ENCODE assay signal across 8 cellular contexts in the genomic region with DNA sequence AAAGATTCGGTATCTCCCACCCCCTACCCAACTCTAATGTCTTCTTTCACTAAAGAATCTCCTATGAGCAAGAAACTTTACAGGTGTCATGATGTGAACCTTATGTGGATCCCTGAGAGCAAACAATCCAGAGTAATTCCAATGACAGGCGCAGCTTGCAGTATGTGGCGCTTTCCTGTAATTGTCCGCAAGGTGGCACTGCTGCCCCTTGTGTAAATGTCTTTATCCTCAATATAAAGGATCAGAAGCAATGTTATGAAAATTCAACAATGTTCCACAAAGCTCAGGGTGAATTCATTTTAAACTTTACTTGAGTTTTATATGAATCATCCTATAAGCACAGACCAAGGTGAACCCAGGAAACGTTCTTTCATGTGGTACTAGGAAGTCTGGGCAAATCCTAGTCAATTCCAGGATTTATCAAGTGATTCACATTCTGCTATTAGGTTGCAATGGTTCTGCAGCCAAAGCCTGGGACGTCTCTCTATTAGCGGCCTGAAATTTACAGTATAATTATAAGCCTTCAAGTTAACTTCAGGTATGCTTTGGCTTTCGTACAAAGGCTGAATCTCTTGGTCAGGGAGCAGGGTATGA.
DNase-seq lines count a peak whose midpoint lies in the region; ATAC-seq and TF ChIP-seq lines count a peak whose summit lies in the region.

No MANE protein-coding gene starts in this region.

- TF ChIP-seq CTCF in GM12874 (IDR thresholded peaks at IDR 0.05; ENCODE audit: insufficient read depth, low read depth, low read length) (peak; percentile 76), chondrocyte (IDR thresholded peaks at IDR 0.05) (peak; percentile 94)

- no peak overlapping the region for H3K4me3 Mint-ChIP-seq in activated CD4-positive, alpha-beta T cell treated with anti-CD3 and anti-CD28 coated beads for 36 hours
- H3K4me3 Mint-ChIP-seq in chondrocyte (ENCODE audit: unreplicated experiment) = no peak overlapping the region

- H3K36me3 Mint-ChIP-seq in activated CD4-positive, alpha-beta T cell treated with anti-CD3 and anti-CD28 coated beads for 36 hours (ENCODE audit: low read depth) = no peaks in the 10 kb centered on the region
- H3K36me3 Mint-ChIP-seq in chondrocyte (ENCODE audit: low read depth) = no peaks in the 10 kb centered on the region

- DNase-seq in NCI-H2196 (lab: John Stamatoyannopoulos, UW; ENCODE audit: unreplicated experiment) (peak; percentile 72), chondrocyte (ENCODE audit: low spot score) (no peak), left colon (peak; percentile 61 to 89), GOT3 (lab: John Stamatoyannopoulos, UW) (no peak)
- DNase-seq in activated CD4-positive, alpha-beta T cell treated with anti-CD3 and anti-CD28 coated beads for 36 hours = peak; percentile 85
- peak; percentile 75 for DNase-seq in stimulated activated CD4-positive, alpha-beta T cell treated with anti-CD3 and anti-CD28 coated beads, Interleukin-4, amount 100 ng/mL, for 24 hours

- H3K9me3 Mint-ChIP-seq in activated CD4-positive, alpha-beta T cell treated with anti-CD3 and anti-CD28 coated beads for 36 hours (ENCODE audit: low read depth) = no peaks in the 10 kb centered on the region
- H3K9me3 Mint-ChIP-seq in chondrocyte (ENCODE audit: low read depth) = no peaks in the 10 kb centered on the region

- POLR2A ChIA-PET in activated CD4-positive, alpha-beta T cell treated with anti-CD3 and anti-CD28 coated beads for 36 hours (lab: Charles Lee) = no interaction called here

- peak overlapping the region; percentile 31 for H3K27ac Mint-ChIP-seq in activated CD4-positive, alpha-beta T cell treated with anti-CD3 and anti-CD28 coated beads for 36 hours
- H3K27ac Mint-ChIP-seq in chondrocyte (ENCODE audit: unreplicated experiment) = no peak overlapping the region

- H3K27me3 Mint-ChIP-seq in activated CD4-positive, alpha-beta T cell treated with anti-CD3 and anti-CD28 coated beads for 36 hours = peaks cover 16% of the 10 kb centered on the region
- peaks cover 6% of the 10 kb centered on the region for H3K27me3 Mint-ChIP-seq in chondrocyte (ENCODE audit: low read depth)

- ATAC-seq in HG02981 (IDR thresholded peaks at IDR 0.05; ENCODE audit: unreplicated experiment) = peak; percentile 46
- ATAC-seq in activated CD4-positive, alpha-beta T cell treated with anti-CD3 and anti-CD28 coated beads for 36 hours = peak; percentile 45
- peak; percentile 79 for ATAC-seq in left colon

- CTCF ChIA-PET in activated CD4-positive, alpha-beta T cell treated with anti-CD3 and anti-CD28 coated beads for 36 hours (lab: Charles Lee) = interaction anchor here (0.7 to 10.1 kb wide), 31 partner anchors 9 to 375 kb away, joined by 3 to 160 read pairs (median 5); a partner anchor contains a TSS

- intact Hi-C loops in activated CD4-positive, alpha-beta T cell treated with anti-CD3 and anti-CD28 coated beads for 36 hours (cut with DNase I, micrococcal nuclease) = loop anchor here (1.0 to 5.0 kb wide), 8 partner anchors 179 to 1557 kb away; a partner anchor contains a TSS
- intact Hi-C loops in left colon (cut with DNase I, micrococcal nuclease) = loop anchor here (2.0 to 10.0 kb wide), 2 partner anchors 301 to 303 kb away; no protein-coding TSS in a partner anchor

- peaks cover 20% of the 10 kb centered on the region for H3K4me1 Mint-ChIP-seq in activated CD4-positive, alpha-beta T cell treated with anti-CD3 and anti-CD28 coated beads for 36 hours
- H3K4me1 Mint-ChIP-seq in chondrocyte (ENCODE audit: low read depth) = no peaks in the 10 kb centered on the region

Comparison
In these comparisons a context has a peak if more than half of its experiments do, and no peak if none do; other contexts are left out.
1. DNase-seq: peak in NCI-H2196 (single experiment), activated CD4-positive, alpha-beta T cell treated with anti-CD3 and anti-CD28 coated beads for 36 hours (single experiment), left colon (2 of 2) and stimulated activated CD4-positive, alpha-beta T cell treated with anti-CD3 and anti-CD28 coated beads, Interleukin-4, amount 100 ng/mL, for 24 hours (single experiment); none in chondrocyte (single experiment) and GOT3 (single experiment).
2. Peak in every context shown above with its lines, with median percentiles within 50 percentile points of each other: ATAC-seq.